1 cellular context compared by ENCODE assay signal in the genomic region with DNA sequence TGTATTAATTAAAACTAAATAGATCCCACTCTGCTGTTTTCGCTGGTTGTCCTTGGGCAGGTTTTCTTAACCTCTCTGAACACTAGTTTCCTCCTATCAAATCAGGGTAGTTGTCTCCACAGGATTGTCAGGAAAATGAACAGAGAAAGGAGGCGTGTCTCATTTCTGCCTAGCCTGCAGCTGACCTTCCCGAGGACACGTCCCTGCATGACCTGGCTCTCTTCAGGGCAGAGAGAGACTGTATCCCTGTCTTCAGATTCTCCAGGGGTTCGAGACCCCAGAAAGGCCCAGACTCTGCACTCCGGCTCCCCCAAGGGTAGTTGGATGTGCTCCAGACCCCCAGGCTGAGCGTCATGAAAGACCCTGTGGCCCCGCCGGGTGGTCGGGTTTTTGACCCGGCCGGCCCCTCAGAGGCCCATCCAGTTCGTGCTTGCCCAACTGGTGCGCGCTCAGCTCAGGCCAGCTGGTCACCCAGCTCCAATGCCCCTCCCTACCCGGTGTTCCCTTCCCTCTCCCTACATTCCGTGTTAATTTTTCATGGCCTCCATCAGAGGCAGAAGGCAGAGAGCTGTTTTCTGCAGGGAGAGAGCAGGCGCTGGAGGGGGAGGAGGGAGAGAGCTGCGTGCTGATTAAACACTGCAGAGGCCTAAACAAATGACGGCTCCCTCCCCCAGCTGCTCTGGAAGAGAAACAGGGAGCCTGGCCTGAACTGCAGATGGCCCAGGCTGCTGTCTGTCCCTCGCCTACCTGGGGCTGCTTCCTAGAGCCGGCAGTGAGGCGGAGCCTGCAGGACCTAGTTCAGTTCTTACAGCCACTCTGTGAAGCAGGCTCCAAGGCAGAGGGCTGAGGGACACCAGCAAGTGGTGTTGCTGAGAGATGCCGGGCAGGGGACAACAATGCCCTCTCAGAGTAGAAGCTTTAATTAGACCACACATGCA.
TF ChIP-seq lines count a peak whose summit lies in the region.

No MANE protein-coding gene starts in this region.

TF ChIP-seq in GM23338, 12 proteins besides CTCF, POLR2A, EP300 and RAD21 (continued from another document):
- no peak for TF ChIP-seq ZNF462 (CRISPR knock-in tag; IDR thresholded peaks at IDR 0.05)
